13 cellular contexts compared by ENCODE assay signal in genomic region chr1:24022611-24023359, GRCh38. TPM values are rescaled to one million over a fixed set of nuclear protein-coding genes. Genes with fewer than 3 reads are reported as not detected.
A peak's percentile ranks its signal among the peaks of the same experiment; 100 is the strongest.
DNase-seq lines count a peak whose midpoint lies in the region; ATAC-seq and TF ChIP-seq lines count a peak whose summit lies in the region.
"Had no signal": no experiment of that assay in that cellular context is flagged by ENCODE, and none has a peak within 500 bp of the region (broad histone marks: within the 10 kb centered on the region; RNA-seq: fewer than 3 reads in every experiment).

No MANE protein-coding gene starts in this region.

- H3K4me1 ChIP-seq in HEK293 (ENCODE audit: control insufficient read depth, insufficient read depth, low read length) (peaks cover 9% of the 10 kb centered on the region), adrenal gland (replicated peaks in 1 of 2) (peaks cover 18 to 38% of the 10 kb centered on the region in 2 donors), stomach smooth muscle (ENCODE audit: control insufficient read depth, insufficient read depth, low read length) (peaks cover 43% of the 10 kb centered on the region)

- TF ChIP-seq POLR2A in adrenal gland (IDR thresholded peaks at IDR 0.05), result no peak

- WGBS in adrenal gland, 4 donors, result 82 to 100% (median 93%) methylated on average over 2 to 3 of the region's 3 CpGs

- intact Hi-C loops in adrenal gland (cut with DNase I), result loop anchor here (5.0 to 10.0 kb wide), 2 partner anchors 50 to 68 kb away; partner anchors contain the start of gene PNRC2 (in 1 of the 2)

- peak overlapping the region in 1 of 2 donors; percentile 2 for H3K9ac ChIP-seq in stomach smooth muscle (ENCODE audit: low read length in 2 of 2)

- H3K9me3 ChIP-seq in HEK293 (ENCODE audit: control insufficient read depth, insufficient read depth, low read depth, low read length) (no peaks in the 10 kb centered on the region), adrenal gland (replicated peaks in 1 of 3) (no peaks in the 10 kb centered on the region), stomach smooth muscle (ENCODE audit: control insufficient read depth in 2 of 2, low read length in 2 of 2) (no peaks in the 10 kb centered on the region)

- H3K4me3 ChIP-seq in HEK293 (ENCODE audit: low read depth, low read length) (no peak overlapping the region), adrenal gland (no peak overlapping the region), stomach smooth muscle (ENCODE audit: low read length in 2 of 2) (peak overlapping the region in 1 of 2 donors; percentile 28)
- H3K4me3 ChIP-seq: GM12878 had no signal

- POLR2A ChIA-PET in HEK293 (lab: Yijun Ruan, JAX), result interaction anchor here (1.5 kb wide), 1 partner anchor 42 kb away, joined by 7 read pairs; the partner anchor contains the start of gene SRSF10

- DNase-seq in adrenal gland, result peak in 4 of 7 donors; percentile 35 to 56 (median 38)
- DNase-seq in iPS-NIHi11 (ENCODE audit: low spot score), result peak; percentile 33
- DNase-seq in NCI-H1105 treated with DMSO at 0.1 percent for 48 hours (lab: John Stamatoyannopoulos, UW), result no peak
- DNase-seq in NCI-H128 (lab: John Stamatoyannopoulos, UW; ENCODE audit: unreplicated experiment), result no peak
- DNase-seq: activated effector memory CD4-positive, alpha-beta T cell treated with anti-CD3 and anti-CD28 coated beads, Interleukin-2, amount 50 U/mL, for 16 hours; NCI-H1105; stimulated activated CD4-positive, alpha-beta T cell treated with anti-CD3 and anti-CD28 coated beads, Interleukin-1b, Interleukin-23, amount 100 ng/mL, for 48 hours; T-helper 2 cell had no signal

- H3K27me3 ChIP-seq in adrenal gland, result no peaks in the 10 kb centered on the region
- H3K27me3 ChIP-seq in stomach smooth muscle (ENCODE audit: control insufficient read depth in 1 of 2, insufficient read depth in 2 of 2, low read length in 2 of 2), result no peaks in the 10 kb centered on the region

- H3K36me3 ChIP-seq in HEK293 (ENCODE audit: control insufficient read depth in 2 of 2, insufficient read depth in 1 of 2, low read length in 2 of 2) (no peaks in the 10 kb centered on the region), adrenal gland (replicated peaks in 1 of 2) (no peaks in the 10 kb centered on the region), stomach smooth muscle (ENCODE audit: control insufficient read depth in 2 of 2, insufficient read depth in 2 of 2, low read length in 2 of 2) (no peaks in the 10 kb centered on the region)

- TF ChIP-seq CTCF in HEK293 (tag by site-specific recombination; IDR thresholded peaks at IDR 0.05), result no peak
- no peak for TF ChIP-seq CTCF in adrenal gland (IDR thresholded peaks at IDR 0.05)

- CTCF ChIA-PET in HEK293 (lab: Yijun Ruan, JAX), result interaction anchor here (0.9 kb wide), 1 partner anchor 11 kb away, joined by 5 read pairs; no protein-coding TSS in a partner anchor

- ATAC-seq in HG02763 (IDR thresholded peaks at IDR 0.05; ENCODE audit: unreplicated experiment) (no peak), GM19023 (IDR thresholded peaks at IDR 0.05; ENCODE audit: unreplicated experiment) (no peak)

- H3K27ac ChIP-seq in HEK293 (ENCODE audit: extremely low read depth, low read depth, low read length), result no peak overlapping the region
- H3K27ac ChIP-seq in adrenal gland, result peak overlapping the region in 2 of 5 donors; percentile 4 to 13
- peak overlapping the region; percentile 76 for H3K27ac ChIP-seq in stomach smooth muscle (ENCODE audit: low read length)

TF ChIP-seq in HEK293, 187 proteins besides CTCF, POLR2A, EP300 and RAD21:
- TF ChIP-seq PRDM10 (tag by site-specific recombination; IDR thresholded peaks at IDR 0.05) (peak; percentile 84), ZNF426 (tag by site-specific recombination; IDR thresholded peaks at IDR 0.05) (no peak), KLF10 (tag by site-specific recombination; IDR thresholded peaks at IDR 0.05) (no peak), ZBTB7A (tag by site-specific recombination; IDR thresholded peaks at IDR 0.05; ENCODE audit: low read depth) (no peak), ZNF26 (tag by site-specific recombination; IDR thresholded peaks at IDR 0.05) (no peak), ZNF2 (tag by site-specific recombination; IDR thresholded peaks at IDR 0.05) (no peak), KLF8 (tag by site-specific recombination; IDR thresholded peaks at IDR 0.05) (no peak), ZNF10 (tag by site-specific recombination; IDR thresholded peaks at IDR 0.05) (peak; percentile 84), ZFHX2 (tag by site-specific recombination; conservative IDR thresholded peaks at IDR 0.05) (peak; percentile 99), EGR2 (tag by site-specific recombination; IDR thresholded peaks at IDR 0.05; ENCODE audit: low read depth) (peak; percentile 99), ZNF274 (IDR thresholded peaks at IDR 0.05; ENCODE audit: low read length) (no peak), ZNF274 (tag by site-specific recombination; IDR thresholded peaks at IDR 0.05; ENCODE audit: borderline replicate concordance) (no peak)

RNA-seq across cellular contexts. Expression of gene SRSF10, which starts 42.7 kb away (rescaled TPM):
- total RNA-seq in adrenal gland, result 100 to 1,000 TPM in 6 of 8 donors, 10 to 100 TPM in 2; 65.8 to 139 (median 105) TPM
- 100 to 1,000 TPM in 1 of 3 donors, 10 to 100 TPM in 2; 90.0 to 190 (median 99.0) TPM for polyA plus RNA-seq in adrenal gland

Comparison
In these comparisons a context has a peak if more than half of its experiments do, and no peak if none do; other contexts are left out.
1. DNase-seq: peak in adrenal gland (4 of 7) and iPS-NIHi11 (single experiment); none in NCI-H1105 treated with DMSO at 0.1 percent for 48 hours (single experiment) and NCI-H128 (single experiment).